8 cellular contexts compared by ENCODE assay signal in the genomic region with DNA sequence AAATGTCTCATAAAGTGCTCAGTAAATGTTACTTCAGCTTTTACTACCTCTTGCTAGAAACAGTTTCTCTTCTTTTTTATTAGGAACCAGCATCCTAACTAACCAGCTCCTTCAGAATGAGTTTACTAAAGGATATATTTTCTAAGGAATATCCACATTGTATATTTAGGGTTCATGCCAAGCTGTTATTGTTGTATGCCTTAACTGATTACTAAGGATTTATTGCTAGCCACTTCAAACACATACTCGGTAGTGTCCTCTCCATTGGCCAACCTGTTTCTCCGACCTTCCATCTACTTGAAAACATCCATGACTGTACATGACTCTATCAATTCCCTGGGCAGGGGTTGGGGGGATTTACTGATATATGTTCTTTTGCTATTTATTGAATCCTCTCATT.
"Had no signal": no experiment of that assay in that cellular context is flagged by ENCODE, and none has a peak within 500 bp of the region (broad histone marks: within the 10 kb centered on the region; RNA-seq: fewer than 3 reads in every experiment).

No MANE protein-coding gene starts in this region.

- H3K4me3 Mint-ChIP-seq: H9, IgD-negative memory B cell had no signal

- H2AFZ ChIP-seq: GM23248 had no signal

- H3K9ac ChIP-seq: GM23248 had no signal

- H3K36me3 Mint-ChIP-seq: IgD-negative memory B cell had no signal

- H3K27me3 Mint-ChIP-seq: IgD-negative memory B cell had no signal

- H3K4me3 ChIP-seq: GM23248 had no signal

- H3K27ac Mint-ChIP-seq: IgD-negative memory B cell had no signal

- H3K9me3 Mint-ChIP-seq: H9 had no signal

- FAIRE-seq: H54, HTR-8/SVneo had no signal

- DNase-seq: GM23248, GOT3, H9, HCEC 1CT, KBM-7 had no signal

- H3K4me1 Mint-ChIP-seq: H9, IgD-negative memory B cell had no signal

- H3K27ac ChIP-seq: GM23248 had no signal
